Comparison of ENCODE assay signal across 26 cellular contexts in genomic region chr4:144501231-144501780, GRCh38.
A peak's percentile ranks its signal among the peaks of the same experiment; 100 is the strongest.
DNase-seq lines count a peak whose midpoint lies in the region; ATAC-seq, FAIRE-seq and TF ChIP-seq lines count a peak whose summit lies in the region.
"Had no signal": no experiment of that assay in that cellular context is flagged by ENCODE, and none has a peak within 500 bp of the region (broad histone marks: within the 10 kb centered on the region; RNA-seq: fewer than 3 reads in every experiment).

No MANE protein-coding gene starts in this region.

- no peaks in the 10 kb centered on the region for H4K20me1 ChIP-seq in GM12878 (ENCODE audit: control insufficient read depth, insufficient read depth)

- no peak for TF ChIP-seq RAD21 in GM12878 (IDR thresholded peaks at IDR 0.05; ENCODE audit: insufficient read depth, low read depth, low read length)

- no peak for TF ChIP-seq EP300 in GM12878 (IDR thresholded peaks at IDR 0.05; ENCODE audit: borderline replicate concordance in 1 of 2, control insufficient read depth in 1 of 2, low read depth in 2 of 2, low read length in 2 of 2)

- H3K9ac ChIP-seq in GM12878 (ENCODE audit: control insufficient read depth, insufficient read depth, low read length), result no peak overlapping the region
- H3K9ac ChIP-seq: KMS-11, SK-N-SH had no signal

- H3K36me3 Mint-ChIP-seq in activated CD8-positive, alpha-beta memory T cell treated with anti-CD3 and anti-CD28 coated beads, Interleukin-2, amount 10 ng/mL, durations not matched to agents 7 days and 5 days, result no peaks in the 10 kb centered on the region
- H3K36me3 Mint-ChIP-seq: CD8-positive, alpha-beta T cell had no signal

- in situ Hi-C loops in GM12878 (cut with MboI), result no loop called here

- intact Hi-C loops in GM12878 (cut with micrococcal nuclease; ENCODE audit: unreplicated experiment), result no loop called here

- CTCF ChIA-PET in GM12878 (lab: Yijun Ruan, JAX), result interaction anchor here (0.6 kb wide), 1 partner anchor 36 kb away, joined by 3 read pairs; no protein-coding TSS in a partner anchor
- CTCF ChIA-PET in activated CD8-positive, alpha-beta memory T cell treated with anti-CD3 and anti-CD28 coated beads, Interleukin-2, amount 10 ng/mL, durations not matched to agents 7 days and 5 days (lab: Charles Lee), result no interaction called here

- no peaks in the 10 kb centered on the region for H3K79me2 ChIP-seq in GM12878 (ENCODE audit: control insufficient read depth, insufficient read depth, low read length)

- ATAC-seq in GM12878, result no peak
- ATAC-seq in foreskin keratinocyte, result no peak
- no peak for ATAC-seq in activated CD8-positive, alpha-beta memory T cell treated with anti-CD3 and anti-CD28 coated beads, Interleukin-2, amount 10 ng/mL, durations not matched to agents 7 days and 5 days
- ATAC-seq: CD8-positive, alpha-beta T cell; GM23338 had no signal

- 55% methylated on average over 1 of the region's 1 CpG for WGBS in GM12878 (ENCODE audit: insufficient coverage, insufficient replicate concordance, low lambda C conversion rate, missing lambda C conversion rate)

- no peak overlapping the region for H3K4me2 ChIP-seq in GM12878 (ENCODE audit: control insufficient read depth, insufficient read depth)
- H3K4me2 ChIP-seq: GM23338, KMS-11, PC-9, SK-N-SH had no signal

- no peak overlapping the region for H3K4me3 Mint-ChIP-seq in activated CD8-positive, alpha-beta memory T cell treated with anti-CD3 and anti-CD28 coated beads, Interleukin-2, amount 10 ng/mL, durations not matched to agents 7 days and 5 days
- H3K4me3 Mint-ChIP-seq: CD8-positive, alpha-beta T cell; GM23338 had no signal

- H2AFZ ChIP-seq in GM12878 (ENCODE audit: control insufficient read depth, low read depth, low read length), result no peak overlapping the region
- H2AFZ ChIP-seq: GM23338, PC-9 had no signal

- no TSS peak for BruUV-seq in GM12878 (replicated peaks; lab: Mats Ljungman, UMichigan)

- H3K27ac Mint-ChIP-seq in activated CD8-positive, alpha-beta memory T cell treated with anti-CD3 and anti-CD28 coated beads, Interleukin-2, amount 10 ng/mL, durations not matched to agents 7 days and 5 days, result no peak overlapping the region
- H3K27ac Mint-ChIP-seq: CD8-positive, alpha-beta T cell; GM23338 had no signal

- no peaks in the 10 kb centered on the region for H3K27me3 Mint-ChIP-seq in activated CD8-positive, alpha-beta memory T cell treated with anti-CD3 and anti-CD28 coated beads, Interleukin-2, amount 10 ng/mL, durations not matched to agents 7 days and 5 days

- POLR2A ChIA-PET in GM12878 (lab: Charles Lee), result no interaction called here

- H3K27me3 ChIP-seq in GM12878 (replicated peaks in 1 of 2; ENCODE audit: control insufficient read depth in 2 of 2, insufficient read depth in 2 of 2, low read length in 1 of 2) (no peaks in the 10 kb centered on the region), foreskin keratinocyte (no peaks in the 10 kb centered on the region)

- DNase-seq in NOMO-1 treated with DMSO at 0.1 percent for 48 hours (lab: John Stamatoyannopoulos, UW; ENCODE audit: unreplicated experiment), result peak; percentile 31
- DNase-seq in NOMO-1 treated with dmso at 0.1 percent for 144 hours (lab: John Stamatoyannopoulos, UW; ENCODE audit: unreplicated experiment), result no peak
- DNase-seq in GM12878 (ENCODE audit: low read depth, low spot score), result no peak
- DNase-seq in foreskin keratinocyte, result peak; percentile 4 to 9
- DNase-seq in NK-92 (lab: John Stamatoyannopoulos, UW; ENCODE audit: unreplicated experiment), result no peak
- DNase-seq in superior temporal gyrus (ENCODE audit: extremely low spot score), result no peak
- no peak for DNase-seq in activated CD8-positive, alpha-beta memory T cell treated with anti-CD3 and anti-CD28 coated beads, Interleukin-2, amount 10 ng/mL, durations not matched to agents 7 days and 5 days
- no peak for DNase-seq in activated CD8-positive, alpha-beta memory T cell treated with anti-CD3 and anti-CD28 coated beads, Interleukin-2, amount 50 U/mL, for 48 hours
- DNase-seq: ACHN; C1 segment of cervical spinal cord; CD8-positive, alpha-beta T cell; HCEC 1CT; NCI-H1694; NCI-H2081; NCI-H2171; NCI-H345; NCI-H524; NCI-H774; PC-9; RPMI8226; SHP77; SK-N-SH had no signal

- H3K4me1 Mint-ChIP-seq in activated CD8-positive, alpha-beta memory T cell treated with anti-CD3 and anti-CD28 coated beads, Interleukin-2, amount 10 ng/mL, durations not matched to agents 7 days and 5 days, result no peaks in the 10 kb centered on the region
- H3K4me1 Mint-ChIP-seq: GM23338 had no signal

- no peak for TF ChIP-seq CTCF in GM12878 (IDR thresholded peaks at IDR 0.05 in 2 of 3, conservative IDR thresholded peaks at IDR 0.05 in 1 of 3; ENCODE audit: control insufficient read depth in 2 of 3, extremely low read depth in 1 of 3, insufficient read depth in 1 of 3, low read depth in 3 of 3, low read length in 3 of 3)
- TF ChIP-seq CTCF in foreskin keratinocyte (conservative IDR thresholded peaks at IDR 0.05), result no peak

- H3K27ac ChIP-seq in GM12878 (ENCODE audit: control insufficient read depth, insufficient read depth) (no peak overlapping the region), foreskin keratinocyte (no peak overlapping the region)
- H3K27ac ChIP-seq: 22Rv1, KMS-11, PC-9 had no signal

- H3K36me3 ChIP-seq in GM12878 (ENCODE audit: control insufficient read depth in 2 of 2, insufficient read depth in 2 of 2, low read length in 1 of 2), result no peaks in the 10 kb centered on the region

- H3K9me3 Mint-ChIP-seq in activated CD8-positive, alpha-beta memory T cell treated with anti-CD3 and anti-CD28 coated beads, Interleukin-2, amount 10 ng/mL, durations not matched to agents 7 days and 5 days (ENCODE audit: low read depth), result no peaks in the 10 kb centered on the region
- H3K9me3 Mint-ChIP-seq: GM23338 had no signal

- no peaks in the 10 kb centered on the region for H3K4me1 ChIP-seq in GM12878 (ENCODE audit: control insufficient read depth, insufficient read depth, low read length)
- H3K4me1 ChIP-seq in foreskin keratinocyte, result no peaks in the 10 kb centered on the region

- TF ChIP-seq POLR2A in GM12878 (IDR thresholded peaks at IDR 0.05; ENCODE audit: low read depth, low read length), result no peak

- RAD21 ChIA-PET in GM12878 (lab: Charles Lee; ENCODE audit: unreplicated experiment), result no interaction called here

- SMC1A ChIA-PET in GM12878 (lab: Charles Lee; ENCODE audit: uncharacterized antibody, unreplicated experiment), result no interaction called here

- H3K9me3 ChIP-seq in GM12878 (replicated peaks; ENCODE audit: control insufficient read depth, insufficient read depth, low read length), result no peaks in the 10 kb centered on the region
- H3K9me3 ChIP-seq: SK-N-SH had no signal

- H3K4me3 ChIP-seq in GM12878, result no peak overlapping the region
- H3K4me3 ChIP-seq: GM23338, PC-9 had no signal

- peak; percentile 13 for FAIRE-seq in GM12878 (lab: Jason Lieb, UNC)
- FAIRE-seq: G401.6 had no signal

TF ChIP-seq in GM12878, 131 proteins besides CTCF, POLR2A, EP300 and RAD21 (continues in another document):
- TF ChIP-seq ZNF207 (IDR thresholded peaks at IDR 0.05; ENCODE audit: borderline replicate concordance), result no peak
- TF ChIP-seq KAT2A (conservative IDR thresholded peaks at IDR 0.05; ENCODE audit: control insufficient read depth, low read depth, low read length), result no peak
- no peak for TF ChIP-seq CREB1 (IDR thresholded peaks at IDR 0.05; ENCODE audit: low read depth)
- TF ChIP-seq, protein P1, sequence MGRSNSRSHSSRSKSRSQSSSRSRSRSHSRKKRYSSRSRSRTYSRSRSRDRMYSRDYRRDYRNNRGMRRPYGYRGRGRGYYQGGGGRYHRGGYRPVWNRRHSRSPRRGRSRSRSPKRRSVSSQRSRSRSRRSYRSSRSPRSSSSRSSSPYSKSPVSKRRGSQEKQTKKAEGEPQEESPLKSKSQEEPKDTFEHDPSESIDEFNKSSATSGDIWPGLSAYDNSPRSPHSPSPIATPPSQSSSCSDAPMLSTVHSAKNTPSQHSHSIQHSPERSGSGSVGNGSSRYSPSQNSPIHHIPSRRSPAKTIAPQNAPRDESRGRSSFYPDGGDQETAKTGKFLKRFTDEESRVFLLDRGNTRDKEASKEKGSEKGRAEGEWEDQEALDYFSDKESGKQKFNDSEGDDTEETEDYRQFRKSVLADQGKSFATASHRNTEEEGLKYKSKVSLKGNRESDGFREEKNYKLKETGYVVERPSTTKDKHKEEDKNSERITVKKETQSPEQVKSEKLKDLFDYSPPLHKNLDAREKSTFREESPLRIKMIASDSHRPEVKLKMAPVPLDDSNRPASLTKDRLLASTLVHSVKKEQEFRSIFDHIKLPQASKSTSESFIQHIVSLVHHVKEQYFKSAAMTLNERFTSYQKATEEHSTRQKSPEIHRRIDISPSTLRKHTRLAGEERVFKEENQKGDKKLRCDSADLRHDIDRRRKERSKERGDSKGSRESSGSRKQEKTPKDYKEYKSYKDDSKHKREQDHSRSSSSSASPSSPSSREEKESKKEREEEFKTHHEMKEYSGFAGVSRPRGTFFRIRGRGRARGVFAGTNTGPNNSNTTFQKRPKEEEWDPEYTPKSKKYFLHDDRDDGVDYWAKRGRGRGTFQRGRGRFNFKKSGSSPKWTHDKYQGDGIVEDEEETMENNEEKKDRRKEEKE (IDR thresholded peaks at IDR 0.05), result no peak
- no peak for TF ChIP-seq MYC (IDR thresholded peaks at IDR 0.05; ENCODE audit: insufficient read depth, insufficient read length, insufficient replicate concordance, low read length, severe bottlenecking)
- TF ChIP-seq KDM1A (IDR thresholded peaks at IDR 0.05; ENCODE audit: borderline replicate concordance), result no peak
- no peak for TF ChIP-seq FOS (IDR thresholded peaks at IDR 0.05; ENCODE audit: borderline replicate concordance, extremely low read depth, insufficient read length)
- no peak for TF ChIP-seq ZNF24 (IDR thresholded peaks at IDR 0.05)
- no peak for TF ChIP-seq NR2C1 (IDR thresholded peaks at IDR 0.05)
- no peak for TF ChIP-seq MTA3 (IDR thresholded peaks at IDR 0.05; ENCODE audit: borderline replicate concordance, low read length)
- TF ChIP-seq CHD4 (IDR thresholded peaks at IDR 0.05), result no peak
- no peak for TF ChIP-seq ASH2L (IDR thresholded peaks at IDR 0.05; ENCODE audit: borderline replicate concordance, low read depth)
- no peak for TF ChIP-seq SRF (IDR thresholded peaks at IDR 0.05; ENCODE audit: low read depth in 2 of 2, low read length in 2 of 2)
- TF ChIP-seq POLR2AphosphoS5 (IDR thresholded peaks at IDR 0.05; ENCODE audit: low read length), result no peak
- TF ChIP-seq SREBF2 (IDR thresholded peaks at IDR 0.05; ENCODE audit: low read length), result no peak
- no peak for TF ChIP-seq TCF3 (IDR thresholded peaks at IDR 0.05; ENCODE audit: borderline replicate concordance, insufficient read depth, low read depth, low read length)

Comparison
In these comparisons a context has a peak if more than half of its experiments do, and no peak if none do; other contexts are left out.
1. DNase-seq: peak in NOMO-1 treated with DMSO at 0.1 percent for 48 hours (single experiment) and foreskin keratinocyte (2 of 2); none in NOMO-1 treated with dmso at 0.1 percent for 144 hours (single experiment), GM12878 (single experiment), NK-92 (single experiment), superior temporal gyrus (single experiment), activated CD8-positive, alpha-beta memory T cell treated with anti-CD3 and anti-CD28 coated beads, Interleukin-2, amount 10 ng/mL, durations not matched to agents 7 days and 5 days (single experiment) and activated CD8-positive, alpha-beta memory T cell treated with anti-CD3 and anti-CD28 coated beads, Interleukin-2, amount 50 U/mL, for 48 hours (single experiment).